In genomic region chr14:62885451-62885850, GRCh38 we compare ENCODE assay signal across 18 cellular contexts.
DNase-seq lines count a peak whose midpoint lies in the region; ATAC-seq and TF ChIP-seq lines count a peak whose summit lies in the region.
"Had no signal": no experiment of that assay in that cellular context is flagged by ENCODE, and none has a peak within 500 bp of the region (broad histone marks: within the 10 kb centered on the region; RNA-seq: fewer than 3 reads in every experiment).

No MANE protein-coding gene starts in this region.

- H3K9me3 ChIP-seq in MG63, result no peaks in the 10 kb centered on the region
- H3K9me3 ChIP-seq: BE2C had no signal

- no peaks in the 10 kb centered on the region for H3K36me3 ChIP-seq in MG63
- H3K36me3 ChIP-seq: BE2C had no signal

- TF ChIP-seq CTCF in foreskin keratinocyte (conservative IDR thresholded peaks at IDR 0.05), result no peak

- no peak overlapping the region for H3K27ac ChIP-seq in foreskin keratinocyte
- H3K27ac ChIP-seq: KMS-11, SK-N-MC had no signal

- no peak overlapping the region for H3K4me3 ChIP-seq in MG63
- H3K4me3 ChIP-seq: SK-N-MC had no signal

- DNase-seq in HCEC 1CT (peak; percentile 53), MG63 (peak; percentile 0), amniotic epithelial cell (ENCODE audit: low read depth) (peak; percentile 9), foreskin keratinocyte (peak; percentile 9 to 25), GM19240 (ENCODE audit: insufficient read length, low spot score) (no peak)
- DNase-seq in activated CD4-positive, CD25-positive, alpha-beta regulatory T cell (lab: John Stamatoyannopoulos, UW), result no peak
- DNase-seq: BE2C; Calu3; CD8-positive, alpha-beta memory T cell; NCI-H1092; NCI-H1436 treated with DMSO at 0.1 percent for 48 hours; NCI-H187 treated with DMSO at 0.1 percent for 48 hours; NCI-H526; Right ventricle myocardium superior; RPMI8226 had no signal

- H3K4me1 ChIP-seq in foreskin keratinocyte, result no peaks in the 10 kb centered on the region

- H3K27me3 ChIP-seq in MG63, result no peaks in the 10 kb centered on the region
- H3K27me3 ChIP-seq in foreskin keratinocyte, result no peaks in the 10 kb centered on the region
- H3K27me3 ChIP-seq: BE2C had no signal

- no peak for ATAC-seq in foreskin keratinocyte
- ATAC-seq in HG02884 (IDR thresholded peaks at IDR 0.05; ENCODE audit: unreplicated experiment), result no peak

Comparison
In these comparisons a context has a peak if more than half of its experiments do, and no peak if none do; other contexts are left out.
1. DNase-seq: peak in HCEC 1CT (single experiment), MG63 (single experiment), amniotic epithelial cell (single experiment) and foreskin keratinocyte (2 of 2); none in activated CD4-positive, CD25-positive, alpha-beta regulatory T cell (0 of 4) and GM19240 (single experiment).